21 cellular contexts compared by ENCODE assay signal in genomic region chr6:98724537-98724936, GRCh38.
"Had no signal": no experiment of that assay in that cellular context is flagged by ENCODE, and none has a peak within 500 bp of the region (broad histone marks: within the 10 kb centered on the region; RNA-seq: fewer than 3 reads in every experiment).

No MANE protein-coding gene starts in this region.

- ATAC-seq: activated CD8-positive, alpha-beta T cell treated with anti-CD3 and anti-CD28 coated beads, Interleukin-2, amount 10 ng/mL, durations not matched to agents 7 days and 5 days; effector memory CD8-positive, alpha-beta T cell; mucosa of descending colon; naive thymus-derived CD8-positive, alpha-beta T cell; sciatic nerve had no signal

- H3K9me3 ChIP-seq: ascending aorta, mucosa of descending colon, suprapubic skin had no signal

- H3K27ac Mint-ChIP-seq: activated CD8-positive, alpha-beta T cell treated with anti-CD3 and anti-CD28 coated beads, Interleukin-2, amount 10 ng/mL, durations not matched to agents 7 days and 5 days; activated T-helper 1 cell treated with anti-CD3 and anti-CD28 coated beads, Interleukin-12 subunit alpha, Interleukin-12 subunit beta, Interleukin-2, Interleukin-4 antibody, amounts not matched to agents 30 ng/mL and 10 ng/mL and 1 ng/mL, durations not matched to agents 14 hours and 24 hours and 36 hours; dendritic cell treated with granulocyte-macrophage colony-stimulating factor and Interleukin-4, amounts not matched to agents 40 ng/mL and 50 ng/mL, for 4 days; effector memory CD8-positive, alpha-beta T cell; naive thymus-derived CD8-positive, alpha-beta T cell; progenitor cell of endocrine pancreas; T-helper 1 cell treated with Interleukin-12 subunit alpha and Interleukin-12 subunit beta and Interleukin-4 antibody, amounts not matched to agents 30 μg/mL and 1 μg/mL, for 36 hours; type B pancreatic cell had no signal

- H3K27me3 Mint-ChIP-seq: dendritic cell treated with granulocyte-macrophage colony-stimulating factor and Interleukin-4, amounts not matched to agents 40 ng/mL and 50 ng/mL, for 4 days; progenitor cell of endocrine pancreas; type B pancreatic cell had no signal

- DNase-seq: activated CD4-positive, alpha-beta T cell treated with anti-CD3 and anti-CD28 coated beads for 48 hours; activated CD8-positive, alpha-beta memory T cell treated with anti-CD3 and anti-CD28 coated beads, Interleukin-2, amount 50 U/mL, for 48 hours; activated CD8-positive, alpha-beta T cell treated with anti-CD3 and anti-CD28 coated beads, Interleukin-2, amount 10 ng/mL, durations not matched to agents 7 days and 5 days; activated naive CD4-positive, alpha-beta T cell; central memory CD4-positive, alpha-beta T cell; effector memory CD8-positive, alpha-beta T cell; hypothalamus; mammary epithelial cell; mucosa of descending colon; naive thymus-derived CD8-positive, alpha-beta T cell; nucleus accumbens; stimulated activated CD4-positive, alpha-beta T cell treated with anti-CD3 and anti-CD28 coated beads, Interleukin-2, amount 100 ng/mL, for 48 hours; stimulated activated naive CD4-positive, alpha-beta T cell treated with Interleukin-2 at 50 U/mL for 16 hours had no signal

- H3K4me3 ChIP-seq: ascending aorta, mucosa of descending colon, suprapubic skin had no signal

- H3K27me3 ChIP-seq: ascending aorta, suprapubic skin had no signal

- H3K36me3 Mint-ChIP-seq: naive thymus-derived CD8-positive, alpha-beta T cell; type B pancreatic cell had no signal

- H3K9me3 Mint-ChIP-seq: activated T-helper 1 cell treated with anti-CD3 and anti-CD28 coated beads, Interleukin-12 subunit alpha, Interleukin-12 subunit beta, Interleukin-2, Interleukin-4 antibody, amounts not matched to agents 30 ng/mL and 10 ng/mL and 1 ng/mL, durations not matched to agents 14 hours and 24 hours and 36 hours; dendritic cell treated with granulocyte-macrophage colony-stimulating factor and Interleukin-4, amounts not matched to agents 40 ng/mL and 50 ng/mL, for 4 days; effector memory CD8-positive, alpha-beta T cell; naive thymus-derived CD8-positive, alpha-beta T cell; T-helper 1 cell treated with Interleukin-12 subunit alpha and Interleukin-12 subunit beta and Interleukin-4 antibody, amounts not matched to agents 30 μg/mL and 1 μg/mL, for 36 hours; type B pancreatic cell had no signal

- H3K4me3 Mint-ChIP-seq: activated CD8-positive, alpha-beta T cell treated with anti-CD3 and anti-CD28 coated beads, Interleukin-2, amount 10 ng/mL, durations not matched to agents 7 days and 5 days; activated T-helper 1 cell treated with anti-CD3 and anti-CD28 coated beads, Interleukin-12 subunit alpha, Interleukin-12 subunit beta, Interleukin-2, Interleukin-4 antibody, amounts not matched to agents 30 ng/mL and 10 ng/mL and 1 ng/mL, durations not matched to agents 14 hours and 24 hours and 36 hours; dendritic cell treated with granulocyte-macrophage colony-stimulating factor and Interleukin-4, amounts not matched to agents 40 ng/mL and 50 ng/mL, for 4 days; effector memory CD8-positive, alpha-beta T cell; naive thymus-derived CD8-positive, alpha-beta T cell; T-helper 1 cell treated with Interleukin-12 subunit alpha and Interleukin-12 subunit beta and Interleukin-4 antibody, amounts not matched to agents 30 μg/mL and 1 μg/mL, for 36 hours; type B pancreatic cell had no signal

- H3K4me1 Mint-ChIP-seq: naive thymus-derived CD8-positive, alpha-beta T cell had no signal

- H3K36me3 ChIP-seq: ascending aorta, suprapubic skin had no signal

- H3K27ac ChIP-seq: ascending aorta, suprapubic skin had no signal

- H3K4me1 ChIP-seq: ascending aorta, suprapubic skin had no signal
